1 cellular context compared by ENCODE assay signal in genomic region chr11:126006068-126006467, GRCh38.
TF ChIP-seq lines count a peak whose summit lies in the region.

No MANE protein-coding gene starts in this region.

TF ChIP-seq in K562, 482 proteins besides CTCF, POLR2A, EP300 and RAD21 (continued from another document):
- TF ChIP-seq ATF3 (IDR thresholded peaks at IDR 0.05) (peak; percentile 28; the same call in 1 of the 2 replicates), ATF3 (CRISPR knock-in tag; conservative IDR thresholded peaks at IDR 0.05) (no peak)
